ENCODE assay signal across 8 cellular contexts in genomic region chr11:127737499-127737898, GRCh38.
"Had no signal": no experiment of that assay in that cellular context is flagged by ENCODE, and none has a peak within 500 bp of the region (broad histone marks: within the 10 kb centered on the region; RNA-seq: fewer than 3 reads in every experiment).

No MANE protein-coding gene starts in this region.

- H3K9me3 ChIP-seq: HAP-1 had no signal

- ATAC-seq: HCT116 had no signal

- H3K27ac Mint-ChIP-seq: HFFc6, IgD-negative memory B cell had no signal

- H3K36me3 Mint-ChIP-seq: IgD-negative memory B cell had no signal

- H2AFZ ChIP-seq: GM23248 had no signal

- H3K27me3 Mint-ChIP-seq: IgD-negative memory B cell had no signal

- H3K4me3 ChIP-seq: GM23248, HAP-1 had no signal

- H3K9me3 Mint-ChIP-seq: HFFc6, IgD-negative memory B cell had no signal

- H3K36me3 ChIP-seq: HAP-1 had no signal

- H3K4me1 Mint-ChIP-seq: IgD-negative memory B cell had no signal

- FAIRE-seq: HTR-8/SVneo had no signal

- H3K27ac ChIP-seq: GM23248 had no signal

- DNase-seq: GM23248, GOT3, H7, HFFc6 had no signal

- H3K4me3 Mint-ChIP-seq: HFFc6, IgD-negative memory B cell had no signal

- H3K9ac ChIP-seq: GM23248 had no signal

- H3K4me1 ChIP-seq: HAP-1 had no signal
